ENCODE assay signal across 30 cellular contexts in the genomic region with DNA sequence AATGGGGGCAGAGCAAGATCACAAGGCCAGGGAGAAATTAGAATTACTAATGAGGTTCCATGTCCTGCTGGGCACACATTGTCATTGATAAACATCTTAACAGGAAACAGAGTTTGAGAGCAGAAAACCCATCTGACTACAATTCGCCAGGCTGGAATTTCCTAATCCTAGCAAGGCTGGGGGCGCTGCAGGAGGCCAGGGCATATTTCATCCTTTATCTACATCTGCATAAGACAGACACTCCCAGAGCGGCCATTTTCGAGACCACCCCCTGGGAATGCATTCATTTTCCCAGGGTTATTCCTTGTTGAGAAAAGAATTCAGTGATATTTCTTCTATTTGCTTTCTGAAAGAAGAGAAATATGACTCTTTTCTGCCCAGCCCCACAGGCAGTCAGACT.
"Had no signal": no experiment of that assay in that cellular context is flagged by ENCODE, and none has a peak within 500 bp of the region (broad histone marks: within the 10 kb centered on the region; RNA-seq: fewer than 3 reads in every experiment).

No MANE protein-coding gene starts in this region.

- H3K9me3 Mint-ChIP-seq: activated CD4-positive, alpha-beta T cell treated with anti-CD3 and anti-CD28 coated beads, Interleukin-2, amount 10 ng/mL, durations not matched to agents 24 days and 14 days; activated T-helper 1 cell treated with anti-CD3 and anti-CD28 coated beads, Interleukin-12 subunit alpha, Interleukin-12 subunit beta, Interleukin-2, Interleukin-4 antibody, amounts not matched to agents 30 ng/mL and 10 ng/mL and 1 ng/mL, durations not matched to agents 14 hours and 24 hours and 36 hours had no signal

- H3K36me3 Mint-ChIP-seq: activated CD4-positive, alpha-beta memory T cell treated with anti-CD3 and anti-CD28 coated beads for 36 hours; activated naive CD8-positive, alpha-beta T cell treated with anti-CD3 and anti-CD28 coated beads for 36 hours; stimulated activated naive B cell treated with anti-CD40 and anti-IgM and Interleukin-4, amounts not matched to agents 10 μg/mL and 1 μg/mL and 100 μg/mL, for 72 hours had no signal

- H3K36me3 ChIP-seq: ascending aorta, cardiac muscle cell, heart right ventricle, left lung, lower lobe of right lung, right atrium auricular region, stomach, thyroid gland, upper lobe of left lung, vagina, WERI-Rb-1 had no signal

- H3K9me3 ChIP-seq: ascending aorta, lower lobe of right lung, thyroid gland, vagina had no signal

- H3K4me1 Mint-ChIP-seq: activated CD4-positive, alpha-beta T cell treated with anti-CD3 and anti-CD28 coated beads, Interleukin-2, amount 10 ng/mL, durations not matched to agents 24 days and 14 days; activated naive CD8-positive, alpha-beta T cell treated with anti-CD3 and anti-CD28 coated beads for 36 hours; brain; stimulated activated naive B cell treated with anti-CD40 and anti-IgM and Interleukin-4, amounts not matched to agents 10 μg/mL and 1 μg/mL and 100 μg/mL, for 72 hours had no signal

- H3K27me3 ChIP-seq: ascending aorta, cardiac muscle cell, left lung, right atrium auricular region, stomach, thyroid gland, upper lobe of left lung, vagina had no signal

- ATAC-seq: effector memory CD8-positive, alpha-beta T cell; heart right ventricle; left lung; lower lobe of right lung; natural killer cell; stimulated activated naive B cell treated with anti-CD40 and anti-IgM and Interleukin-4, amounts not matched to agents 10 μg/mL and 1 μg/mL and 100 μg/mL, for 72 hours had no signal

- H3K4me1 ChIP-seq: ascending aorta, heart right ventricle, left lung, lower lobe of right lung, right atrium auricular region, stomach, thyroid gland, upper lobe of left lung, vagina had no signal

- H3K4me3 ChIP-seq: ascending aorta, cardiac muscle cell, heart right ventricle, left lung, lower lobe of right lung, right atrium auricular region, stomach, thyroid gland, upper lobe of left lung, vagina had no signal

- FAIRE-seq: endothelial cell of umbilical vein had no signal

- H3K27ac Mint-ChIP-seq: activated CD4-positive, alpha-beta memory T cell treated with anti-CD3 and anti-CD28 coated beads for 36 hours; activated CD4-positive, alpha-beta T cell treated with anti-CD3 and anti-CD28 coated beads, Interleukin-2, amount 10 ng/mL, durations not matched to agents 24 days and 14 days; activated naive CD4-positive, alpha-beta T cell treated with anti-CD3 and anti-CD28 coated beads for 36 hours; activated naive CD8-positive, alpha-beta T cell treated with anti-CD3 and anti-CD28 coated beads for 36 hours; activated T-helper 1 cell treated with anti-CD3 and anti-CD28 coated beads, Interleukin-12 subunit alpha, Interleukin-12 subunit beta, Interleukin-2, Interleukin-4 antibody, amounts not matched to agents 30 ng/mL and 10 ng/mL and 1 ng/mL, durations not matched to agents 14 hours and 24 hours and 36 hours; brain; effector memory CD8-positive, alpha-beta T cell; natural killer cell; stimulated activated naive B cell treated with anti-CD40 and anti-IgM and Interleukin-4, amounts not matched to agents 10 μg/mL and 1 μg/mL and 100 μg/mL, for 72 hours had no signal

- DNase-seq: activated CD4-positive, alpha-beta memory T cell treated with anti-CD3 and anti-CD28 coated beads for 36 hours; activated CD4-positive, alpha-beta T cell treated with anti-CD3 and anti-CD28 coated beads, Interleukin-2, amount 10 ng/mL, durations not matched to agents 24 days and 14 days; activated CD4-positive, CD25-positive, alpha-beta regulatory T cell treated with anti-CD3 and anti-CD28 coated beads, Interleukin-2, amount 50 U/mL, for 72 hours; activated CD8-positive, alpha-beta memory T cell treated with anti-CD3 and anti-CD28 coated beads, Interleukin-2, amount 50 U/mL, for 4 hours; activated effector memory CD4-positive, alpha-beta T cell treated with anti-CD3 and anti-CD28 coated beads, Interleukin-2, amount 50 U/mL, for 16 hours; activated naive CD4-positive, alpha-beta T cell treated with anti-CD3 and anti-CD28 coated beads for 36 hours; activated naive CD8-positive, alpha-beta T cell treated with anti-CD3 and anti-CD28 coated beads for 36 hours; activated T-cell treated with anti-CD3 and anti-CD28 coated beads, Interleukin-2, amount 50 U/mL, for 1 hour; cortex of kidney; effector memory CD8-positive, alpha-beta T cell; heart right ventricle; left lung; lower lobe of right lung; mesenchymal stem cell; natural killer cell; stimulated activated CD4-positive, alpha-beta T cell treated with anti-CD3 and anti-CD28 coated beads, Interleukin-15, amount 100 ng/mL, for 24 hours; stimulated activated CD4-positive, alpha-beta T cell treated with anti-CD3 and anti-CD28 coated beads, Interleukin-2, amount 100 ng/mL, for 24 hours; stimulated activated naive B cell treated with anti-CD40 and anti-IgM and Interleukin-4, amounts not matched to agents 10 μg/mL and 1 μg/mL and 100 μg/mL, for 72 hours; stomach; T1000; thyroid gland; upper lobe of left lung; WERI-Rb-1 had no signal

- H3K4me3 Mint-ChIP-seq: activated CD4-positive, alpha-beta memory T cell treated with anti-CD3 and anti-CD28 coated beads for 36 hours; activated CD4-positive, alpha-beta T cell treated with anti-CD3 and anti-CD28 coated beads, Interleukin-2, amount 10 ng/mL, durations not matched to agents 24 days and 14 days; activated naive CD4-positive, alpha-beta T cell treated with anti-CD3 and anti-CD28 coated beads for 36 hours; activated naive CD8-positive, alpha-beta T cell treated with anti-CD3 and anti-CD28 coated beads for 36 hours; activated T-helper 1 cell treated with anti-CD3 and anti-CD28 coated beads, Interleukin-12 subunit alpha, Interleukin-12 subunit beta, Interleukin-2, Interleukin-4 antibody, amounts not matched to agents 30 ng/mL and 10 ng/mL and 1 ng/mL, durations not matched to agents 14 hours and 24 hours and 36 hours; brain; effector memory CD8-positive, alpha-beta T cell; natural killer cell; stimulated activated naive B cell treated with anti-CD40 and anti-IgM and Interleukin-4, amounts not matched to agents 10 μg/mL and 1 μg/mL and 100 μg/mL, for 72 hours had no signal

- H3K27ac ChIP-seq: ascending aorta, cardiac muscle cell, heart right ventricle, left lung, lower lobe of right lung, right atrium auricular region, stomach, thyroid gland, upper lobe of left lung, vagina, WERI-Rb-1 had no signal
